ENCODE assay signal across 8 cellular contexts in the genomic region with DNA sequence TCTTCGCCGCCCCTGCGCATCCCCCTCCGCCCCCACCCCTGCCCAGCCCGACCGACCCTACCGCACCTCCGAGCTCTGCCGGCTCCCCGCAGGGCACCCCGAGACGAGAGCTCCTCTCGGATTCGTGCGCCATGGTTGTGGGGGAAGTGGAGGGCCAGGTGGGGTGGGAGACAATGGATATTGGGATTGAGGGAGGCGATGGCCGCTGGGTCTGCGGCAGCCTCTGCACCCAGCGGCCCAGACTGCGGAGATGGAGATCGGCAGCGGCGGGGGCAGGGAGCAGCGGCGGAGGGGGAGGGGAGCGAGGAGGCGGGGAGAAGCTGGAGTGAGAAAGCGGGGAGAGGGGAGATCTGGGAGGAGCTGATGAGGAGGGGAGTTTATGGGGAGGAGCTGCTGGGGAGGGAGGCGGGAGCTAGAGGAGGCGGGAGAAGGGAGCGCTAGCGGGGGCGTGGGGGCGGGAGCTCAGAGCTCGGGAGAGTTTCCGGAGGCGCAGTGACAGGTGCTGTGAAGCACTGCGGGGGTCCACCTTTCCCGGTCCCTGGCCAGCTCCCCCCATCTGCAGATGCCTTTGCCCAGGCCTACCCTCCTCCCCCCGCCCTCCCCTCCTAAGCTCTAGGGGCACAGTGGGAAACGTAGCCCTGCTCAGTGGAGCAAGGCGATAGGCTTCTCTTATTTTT. TPM values are rescaled to one million over a fixed set of nuclear protein-coding genes. Genes with fewer than 3 reads are reported as not detected.
DNase-seq lines count a peak whose midpoint lies in the region; ATAC-seq and TF ChIP-seq lines count a peak whose summit lies in the region.

TSS of gene SALL2 (minus strand) at position 352 of the 677 bp plus-strand sequence. CDS start at position 133, 219 bp downstream.

- TF ChIP-seq EP300 in Ishikawa (IDR thresholded peaks at IDR 0.05; ENCODE audit: borderline replicate concordance) (0 out of 2 replicates have a peak, but pooled peaks have one; percentile 23), transverse colon (IDR thresholded peaks at IDR 0.05; ENCODE audit: low read depth) (no peak)

- DNase-seq in DMS79 (lab: John Stamatoyannopoulos, UW) = peak; percentile 96
- DNase-seq in SK-N-MC (ENCODE audit: low read depth, low spot score) = peak; percentile 47
- DNase-seq in adipocyte (ENCODE audit: low read depth) = peak; percentile 80
- DNase-seq in left cardiac atrium = peak; percentile 76
- DNase-seq in pons (ENCODE audit: low spot score) = peak; percentile 72
- peak; percentile 71 for DNase-seq in transverse colon

- peak; percentile 95 to 97 for ATAC-seq in left cardiac atrium
- no peak for ATAC-seq in HG03565 (IDR thresholded peaks at IDR 0.05; ENCODE audit: unreplicated experiment)

- H3K27ac ChIP-seq in SK-N-MC = peak within 1 kb of the TSS; percentile 45
- peak within 1 kb of the TSS; percentile 70 to 84 (median 78) for H3K27ac ChIP-seq in transverse colon

- H3K4me3 ChIP-seq in SK-N-MC (peak within 1 kb of the TSS; percentile 94), adipocyte (ENCODE audit: low read length) (peak within 1 kb of the TSS; percentile 72), transverse colon (peak within 1 kb of the TSS; percentile 50 to 73 (median 62))

- peaks cover 8% of the 10 kb centered on the region for H3K4me1 ChIP-seq in adipocyte (ENCODE audit: control insufficient read depth, insufficient read depth, low read length)
- H3K4me1 ChIP-seq in transverse colon = peaks cover 0 to 15% (median 3%) of the 10 kb centered on the region in 4 donors

- H3K9ac ChIP-seq in SK-N-MC (ENCODE audit: insufficient read length) (peak within 1 kb of the TSS; percentile 83), adipocyte (ENCODE audit: low read length) (peak within 1 kb of the TSS; percentile 28)

- peaks cover 30% of the 10 kb centered on the region; the same call in 1 of the 2 replicates for H3K36me3 ChIP-seq in SK-N-MC (ENCODE audit: insufficient read depth, low read length)
- H3K36me3 ChIP-seq in adipocyte (ENCODE audit: control insufficient read depth, insufficient read depth, low read length, severe bottlenecking) = no peaks in the 10 kb centered on the region
- H3K36me3 ChIP-seq in transverse colon = no peaks in the 10 kb centered on the region

- H3K9me3 ChIP-seq in SK-N-MC (ENCODE audit: low read depth, low read length) = no peaks in the 10 kb centered on the region
- H3K9me3 ChIP-seq in adipocyte (ENCODE audit: control insufficient read depth, low read length) = no peaks in the 10 kb centered on the region
- H3K9me3 ChIP-seq in transverse colon = no peaks in the 10 kb centered on the region

- TF ChIP-seq CTCF in transverse colon (IDR thresholded peaks at IDR 0.05) = no peak

- H3K27me3 ChIP-seq in adipocyte (replicated peaks; ENCODE audit: control insufficient read depth, insufficient read depth, low read length) (peaks cover 10% of the 10 kb centered on the region), transverse colon (no peaks in the 10 kb centered on the region)

- WGBS in transverse colon (ENCODE audit: low coverage in 1 of 2), 2 donors = 1% methylated on average over 42 of the region's 42 CpGs; no CpG with 5 or more reads in 1 of the 2 donors

- no peak for TF ChIP-seq POLR2A in transverse colon (IDR thresholded peaks at IDR 0.05)

- intact Hi-C loops in left cardiac atrium (cut with DNase I) (no loop called here), transverse colon (cut with DNase I; ENCODE audit: low total_unique reads) (no loop called here)

- no peak for TF ChIP-seq RAD21 in Ishikawa (IDR thresholded peaks at IDR 0.05; ENCODE audit: low read depth)

- in situ Hi-C loops in transverse colon (cut with MboI; ENCODE audit: low pct_ligation_motif_present in 1 of 4, low pct_unique_long_range_greater_than_20kb in 1 of 4, low sequenced_read_pairs in 3 of 4) = no loop called here

TF ChIP-seq in Ishikawa, 13 proteins besides CTCF, POLR2A, EP300 and RAD21:
- TF ChIP-seq EGR1 (IDR thresholded peaks at IDR 0.05) (peak; percentile 93), YY1 (IDR thresholded peaks at IDR 0.05; ENCODE audit: low read depth) (peak; percentile 34; the same call in 1 of the 2 replicates), NFIC (IDR thresholded peaks at IDR 0.05) (0 out of 2 replicates have a peak, but pooled peaks have one; percentile 23), REST (IDR thresholded peaks at IDR 0.05; ENCODE audit: low read depth) (no peak), TAF1 (IDR thresholded peaks at IDR 0.05; ENCODE audit: low read depth) (no peak; the same call in none of the 2 replicates), FOXM1 (IDR thresholded peaks at IDR 0.05; ENCODE audit: borderline replicate concordance, low read depth) (no peak), CEBPB (IDR thresholded peaks at IDR 0.05) (no peak), ZBTB7A (IDR thresholded peaks at IDR 0.05; ENCODE audit: low read depth) (peak; percentile 54; the same call in 1 of the 2 replicates), TCF12 (IDR thresholded peaks at IDR 0.05; ENCODE audit: low read depth) (0 out of 2 replicates have a peak, but pooled peaks have one; percentile 18)
- TF ChIP-seq, protein P1, sequence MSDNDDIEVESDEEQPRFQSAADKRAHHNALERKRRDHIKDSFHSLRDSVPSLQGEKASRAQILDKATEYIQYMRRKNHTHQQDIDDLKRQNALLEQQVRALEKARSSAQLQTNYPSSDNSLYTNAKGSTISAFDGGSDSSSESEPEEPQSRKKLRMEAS (IDR thresholded peaks at IDR 0.05) = peak; percentile 33; the same call in 1 of the 2 replicates

RNA-seq across cellular contexts. Expression of gene SALL2, which starts in this region (rescaled TPM):
- 1 to 10 TPM; 3.3 to 5.9 TPM for total RNA-seq in left cardiac atrium
- 10 to 100 TPM in 1 of 4 donors, 1 to 10 TPM in 3; 2.2 to 36.3 (median 4.2) TPM for total RNA-seq in transverse colon
